Comparison of ENCODE assay signal across 20 cellular contexts in genomic region chr10:126243976-126244375, GRCh38.
DNase-seq lines count a peak whose midpoint lies in the region; TF ChIP-seq lines count a peak whose summit lies in the region.
"Had no signal": no experiment of that assay in that cellular context is flagged by ENCODE, and none has a peak within 500 bp of the region (broad histone marks: within the 10 kb centered on the region; RNA-seq: fewer than 3 reads in every experiment).

No MANE protein-coding gene starts in this region.

- no peak overlapping the region for H3K4me3 Mint-ChIP-seq in HFFc6
- no peak overlapping the region for H3K4me3 Mint-ChIP-seq in activated CD4-positive, alpha-beta T cell treated with anti-CD3 and anti-CD28 coated beads, Interleukin-2, amount 10 ng/mL, durations not matched to agents 24 days and 14 days
- H3K4me3 Mint-ChIP-seq: activated naive CD4-positive, alpha-beta T cell treated with anti-CD3 and anti-CD28 coated beads for 36 hours; stimulated activated effector memory CD8-positive, alpha-beta T cell treated with anti-CD3 and anti-CD28 coated beads, Interleukin-12 subunit alpha, Interleukin-12 subunit beta, amount 100 ng/mL, for 72 hours; type B pancreatic cell had no signal

- no peak overlapping the region for H3K4me3 ChIP-seq in AG04450 (ENCODE audit: low read depth, low read length)
- H3K4me3 ChIP-seq in left ventricle myocardium inferior: no peak overlapping the region
- H3K4me3 ChIP-seq: A549, cardiac muscle cell, ovary, SJCRH30 had no signal

- no peak overlapping the region for H3K27ac Mint-ChIP-seq in HFFc6
- H3K27ac Mint-ChIP-seq in activated CD4-positive, alpha-beta T cell treated with anti-CD3 and anti-CD28 coated beads, Interleukin-2, amount 10 ng/mL, durations not matched to agents 24 days and 14 days: no peak overlapping the region
- H3K27ac Mint-ChIP-seq: activated naive CD4-positive, alpha-beta T cell treated with anti-CD3 and anti-CD28 coated beads for 36 hours; stimulated activated effector memory CD8-positive, alpha-beta T cell treated with anti-CD3 and anti-CD28 coated beads, Interleukin-12 subunit alpha, Interleukin-12 subunit beta, amount 100 ng/mL, for 72 hours; type B pancreatic cell had no signal

- no peaks in the 10 kb centered on the region for H3K36me3 ChIP-seq in left ventricle myocardium inferior
- H3K36me3 ChIP-seq: cardiac muscle cell, ovary, SJCRH30 had no signal

- no peaks in the 10 kb centered on the region for H3K27me3 Mint-ChIP-seq in HFFc6 (ENCODE audit: insufficient read depth)
- H3K27me3 Mint-ChIP-seq in activated CD4-positive, alpha-beta T cell treated with anti-CD3 and anti-CD28 coated beads, Interleukin-2, amount 10 ng/mL, durations not matched to agents 24 days and 14 days: no peaks in the 10 kb centered on the region
- H3K27me3 Mint-ChIP-seq: type B pancreatic cell had no signal

- DNase-seq in AG04450 (ENCODE audit: low read depth, low spot score): peak; percentile 86
- peak; percentile 95 for DNase-seq in HFFc6
- peak; percentile 97 for DNase-seq in astrocyte of the hippocampus (ENCODE audit: low read depth, low spot score)
- peak; percentile 60 for DNase-seq in kidney tubule cell (ENCODE audit: low spot score)
- DNase-seq in activated CD4-positive, alpha-beta T cell treated with anti-CD3 and anti-CD28 coated beads, Interleukin-2, amount 10 ng/mL, durations not matched to agents 24 days and 14 days: no peak
- DNase-seq in left ventricle myocardium inferior: no peak
- DNase-seq in pons (ENCODE audit: low spot score): no peak
- DNase-seq in NCI-H2107 (lab: John Stamatoyannopoulos, UW): no peak
- DNase-seq: activated CD4-positive, alpha-beta T cell treated with anti-CD3 and anti-CD28 coated beads for 48 hours; activated naive CD4-positive, alpha-beta T cell treated with anti-CD3 and anti-CD28 coated beads for 36 hours; Caco-2; GDM1; NCI-H187; ovary; SJCRH30; small intestine had no signal

- no peaks in the 10 kb centered on the region for H3K9me3 ChIP-seq in AG04450 (ENCODE audit: control insufficient read depth, insufficient read depth, low read length)
- H3K9me3 ChIP-seq in left ventricle myocardium inferior (replicated peaks): no peaks in the 10 kb centered on the region
- H3K9me3 ChIP-seq: A549, Caco-2, ovary had no signal

- intact Hi-C loops in activated CD4-positive, alpha-beta T cell treated with anti-CD3 and anti-CD28 coated beads, Interleukin-2, amount 10 ng/mL, durations not matched to agents 24 days and 14 days (cut with micrococcal nuclease): no loop called here
- intact Hi-C loops in left ventricle myocardium inferior (cut with micrococcal nuclease): no loop called here

- H3K36me3 Mint-ChIP-seq in HFFc6 (ENCODE audit: low read depth): no peaks in the 10 kb centered on the region
- no peaks in the 10 kb centered on the region for H3K36me3 Mint-ChIP-seq in activated CD4-positive, alpha-beta T cell treated with anti-CD3 and anti-CD28 coated beads, Interleukin-2, amount 10 ng/mL, durations not matched to agents 24 days and 14 days (ENCODE audit: low read depth)
- H3K36me3 Mint-ChIP-seq: stimulated activated effector memory CD8-positive, alpha-beta T cell treated with anti-CD3 and anti-CD28 coated beads, Interleukin-12 subunit alpha, Interleukin-12 subunit beta, amount 100 ng/mL, for 72 hours; type B pancreatic cell had no signal

- CTCF ChIA-PET in AG04450 (lab: Charles Lee): no interaction called here

- H3K4me1 Mint-ChIP-seq in HFFc6 (ENCODE audit: low read depth): peaks cover 6% of the 10 kb centered on the region; the same call in 1 of the 2 replicates
- H3K4me1 Mint-ChIP-seq in activated CD4-positive, alpha-beta T cell treated with anti-CD3 and anti-CD28 coated beads, Interleukin-2, amount 10 ng/mL, durations not matched to agents 24 days and 14 days: no peaks in the 10 kb centered on the region
- H3K4me1 Mint-ChIP-seq: stimulated activated effector memory CD8-positive, alpha-beta T cell treated with anti-CD3 and anti-CD28 coated beads, Interleukin-12 subunit alpha, Interleukin-12 subunit beta, amount 100 ng/mL, for 72 hours had no signal

- peaks cover 10% of the 10 kb centered on the region for H3K4me1 ChIP-seq in left ventricle myocardium inferior

- TF ChIP-seq CTCF in AG04450 (IDR thresholded peaks at IDR 0.05; ENCODE audit: low read depth, low read length) (no peak), HFFc6 (IDR thresholded peaks at IDR 0.05) (no peak), left ventricle myocardium inferior (IDR thresholded peaks at IDR 0.05; ENCODE audit: borderline replicate concordance) (no peak)

- POLR2A ChIA-PET in AG04450 (lab: Yijun Ruan, JAX): no interaction called here

- H3K27ac ChIP-seq in AG04450 (ENCODE audit: low read depth, low read length): peak overlapping the region; percentile 85
- no peak overlapping the region for H3K27ac ChIP-seq in left ventricle myocardium inferior (replicated peaks)
- H3K27ac ChIP-seq: A549, cardiac muscle cell, ovary had no signal

- no peaks in the 10 kb centered on the region for H3K27me3 ChIP-seq in AG04450 (ENCODE audit: control insufficient read depth, insufficient read depth, low read length)
- peaks cover 18% of the 10 kb centered on the region for H3K27me3 ChIP-seq in left ventricle myocardium inferior (ENCODE audit: low read depth)
- H3K27me3 ChIP-seq: cardiac muscle cell, ovary, SJCRH30 had no signal

- no peaks in the 10 kb centered on the region for H3K9me3 Mint-ChIP-seq in HFFc6
- no peaks in the 10 kb centered on the region for H3K9me3 Mint-ChIP-seq in activated CD4-positive, alpha-beta T cell treated with anti-CD3 and anti-CD28 coated beads, Interleukin-2, amount 10 ng/mL, durations not matched to agents 24 days and 14 days
- H3K9me3 Mint-ChIP-seq: activated naive CD4-positive, alpha-beta T cell treated with anti-CD3 and anti-CD28 coated beads for 36 hours; stimulated activated effector memory CD8-positive, alpha-beta T cell treated with anti-CD3 and anti-CD28 coated beads, Interleukin-12 subunit alpha, Interleukin-12 subunit beta, amount 100 ng/mL, for 72 hours; type B pancreatic cell had no signal

Comparison
In these comparisons a context has a peak if more than half of its experiments do, and no peak if none do; other contexts are left out.
1. DNase-seq: peak in AG04450 (single experiment), HFFc6 (single experiment), astrocyte of the hippocampus (single experiment) and kidney tubule cell (single experiment); none in activated CD4-positive, alpha-beta T cell treated with anti-CD3 and anti-CD28 coated beads, Interleukin-2, amount 10 ng/mL, durations not matched to agents 24 days and 14 days (single experiment), left ventricle myocardium inferior (single experiment), pons (single experiment) and NCI-H2107 (single experiment).